In genomic region chr16:27539120-27539519, GRCh38 we compare ENCODE assay signal across 33 cellular contexts. TPM values are rescaled to one million over a fixed set of nuclear protein-coding genes. Genes with fewer than 3 reads are reported as not detected.
DNase-seq lines count a peak whose midpoint lies in the region; ATAC-seq, FAIRE-seq and TF ChIP-seq lines count a peak whose summit lies in the region.
"Had no signal": no experiment of that assay in that cellular context is flagged by ENCODE, and none has a peak within 500 bp of the region (broad histone marks: within the 10 kb centered on the region; RNA-seq: fewer than 3 reads in every experiment).

No MANE protein-coding gene starts in this region.

- H4K5ac ChIP-seq in IMR-90 (ENCODE audit: low read depth, low read length): no peak overlapping the region

- TF ChIP-seq POLR2A in IMR-90 (IDR thresholded peaks at IDR 0.05; ENCODE audit: low read depth, low read length) (no peak), GM12878 (IDR thresholded peaks at IDR 0.05; ENCODE audit: low read depth, low read length) (no peak)

- peak; percentile 49 for FAIRE-seq in GM12878 (lab: Jason Lieb, UNC)
- FAIRE-seq: bronchial epithelial cell, D721Med, islet of Langerhans had no signal

- CTCF ChIA-PET in IMR-90 (lab: Yijun Ruan, JAX): no interaction called here
- CTCF ChIA-PET in GM12878 (lab: Yijun Ruan, JAX): no interaction called here

- no peak overlapping the region for H2BK15ac ChIP-seq in IMR-90 (ENCODE audit: low read depth, low read length)

- H3K9ac ChIP-seq in IMR-90 (ENCODE audit: low read depth, low read length) (no peak overlapping the region), GM12878 (ENCODE audit: control insufficient read depth, insufficient read depth, low read length) (no peak overlapping the region)
- H3K9ac ChIP-seq: KMS-11, SK-N-SH had no signal

- H3K56ac ChIP-seq in IMR-90 (ENCODE audit: extremely low read depth, insufficient read depth, low read length): no peak overlapping the region

- SMC1A ChIA-PET in GM12878 (lab: Charles Lee; ENCODE audit: uncharacterized antibody, unreplicated experiment): no interaction called here

- H3K79me2 ChIP-seq in GM12878 (ENCODE audit: control insufficient read depth, insufficient read depth, low read length): no peaks in the 10 kb centered on the region

- POLR2A ChIA-PET in IMR-90 (lab: Charles Lee; ENCODE audit: unreplicated experiment): no interaction called here
- POLR2A ChIA-PET in GM12878 (lab: Charles Lee): no interaction called here

- no peak for DNase-seq in activated T-cell treated with anti-CD3 and anti-CD28 coated beads, Interleukin-2, amount 50 U/mL, for 72 hours
- DNase-seq in activated T-cell treated with anti-CD3 and anti-CD28 coated beads, Interleukin-2, amount 50 U/mL, for 48 hours: no peak
- DNase-seq in IMR-90 (no peak), GM12878 (ENCODE audit: low read depth, low spot score) (no peak), NCI-H146 treated with DMSO at 0.1 percent for 48 hours (lab: John Stamatoyannopoulos, UW; ENCODE audit: unreplicated experiment) (no peak), LoVo (ENCODE audit: low spot score) (no peak), RKO (ENCODE audit: low spot score) (no peak)
- DNase-seq in natural killer cell treated with Interleukin-12 subunit alpha and Interleukin-12 subunit beta and Interleukin-15 and Interleukin-18, amount 100 ng/mL, for 72 hours (ENCODE audit: low spot score): peak; percentile 81
- DNase-seq: activated CD4-positive, alpha-beta T cell treated with anti-CD3 and anti-CD28 coated beads for 36 hours; activated naive CD4-positive, alpha-beta T cell treated with anti-CD3 and anti-CD28 coated beads, Interleukin-2, amount 50 U/mL, for 16 hours; activated T-cell treated with anti-CD3 and anti-CD28 coated beads, Interleukin-2, amount 50 U/mL, for 24 hours; anterior cingulate cortex; CD4-positive, alpha-beta T cell; colonic mucosa; DND-41; foreskin fibroblast; H7; MM.1S; NCI-H1417; NCI-H2029 treated with DMSO at 0.1 percent for 48 hours; NCI-H2227 treated with DMSO at 0.1 percent for 48 hours; NCI-H526; OCI-M1; SK-N-SH; stomach; T-helper 17 cell had no signal

- no peaks in the 10 kb centered on the region for H3K27me3 Mint-ChIP-seq in activated T-cell treated with anti-CD3 and anti-CD28 coated beads, Interleukin-2, amount 50 U/mL, for 72 hours (ENCODE audit: low read depth)
- no peaks in the 10 kb centered on the region for H3K27me3 Mint-ChIP-seq in natural killer cell treated with Interleukin-12 subunit alpha and Interleukin-12 subunit beta and Interleukin-15 and Interleukin-18, amount 100 ng/mL, for 72 hours
- H3K27me3 Mint-ChIP-seq: activated CD4-positive, alpha-beta T cell treated with anti-CD3 and anti-CD28 coated beads for 36 hours; activated T-cell treated with anti-CD3 and anti-CD28 coated beads, Interleukin-2, amount 50 U/mL, for 24 hours; CD4-positive, alpha-beta T cell; T-helper 17 cell had no signal

- no peak overlapping the region for H3K4ac ChIP-seq in IMR-90 (ENCODE audit: low read depth, low read length)

- BruUV-seq in IMR-90 (replicated peaks; lab: Mats Ljungman, UMichigan): no TSS peak
- BruUV-seq in GM12878 (replicated peaks; lab: Mats Ljungman, UMichigan): no TSS peak

- H4K20me1 ChIP-seq in IMR-90 (ENCODE audit: insufficient read depth, low read length): peaks cover 14% of the 10 kb centered on the region
- H4K20me1 ChIP-seq in GM12878 (ENCODE audit: control insufficient read depth, insufficient read depth): no peaks in the 10 kb centered on the region

- H3K27me3 ChIP-seq in IMR-90 (ENCODE audit: control insufficient read depth, insufficient read depth, low read length) (no peaks in the 10 kb centered on the region), GM12878 (replicated peaks in 1 of 2; ENCODE audit: control insufficient read depth in 2 of 2, insufficient read depth in 2 of 2, low read length in 1 of 2) (no peaks in the 10 kb centered on the region)
- H3K27me3 ChIP-seq: colonic mucosa, right atrium auricular region, stomach had no signal

- H3K4me3 ChIP-seq in IMR-90 (ENCODE audit: insufficient read depth, low read depth, low read length) (no peak overlapping the region), GM12878 (no peak overlapping the region)
- H3K4me3 ChIP-seq: colonic mucosa, right atrium auricular region, smooth muscle cell, stomach had no signal

- H3K4me2 ChIP-seq in IMR-90 (ENCODE audit: low read depth, low read length): no peak overlapping the region
- no peak overlapping the region for H3K4me2 ChIP-seq in GM12878 (ENCODE audit: control insufficient read depth, insufficient read depth)
- H3K4me2 ChIP-seq: KMS-11, SK-N-SH, smooth muscle cell had no signal

- H3K18ac ChIP-seq in IMR-90 (ENCODE audit: low read depth, low read length): no peak overlapping the region

- no peak overlapping the region for H4K91ac ChIP-seq in IMR-90 (ENCODE audit: insufficient read depth, low read depth, low read length)

- peaks cover 11% of the 10 kb centered on the region; the same call in 1 of the 2 replicates for H3K9me1 ChIP-seq in IMR-90 (ENCODE audit: insufficient read depth, low read length)

- in situ Hi-C loops in IMR-90 (cut with MboI; ENCODE audit: low sequenced_read_pairs) (no loop called here), GM12878 (cut with MboI) (no loop called here)

- H2AFZ ChIP-seq in IMR-90 (replicated peaks; ENCODE audit: low read length, poor library complexity) (no peak overlapping the region), GM12878 (ENCODE audit: control insufficient read depth, low read depth, low read length) (no peak overlapping the region)

- intact Hi-C loops in IMR-90 (cut with micrococcal nuclease) (no loop called here), GM12878 (cut with micrococcal nuclease; ENCODE audit: unreplicated experiment) (no loop called here)

- RAD21 ChIA-PET in GM12878 (lab: Charles Lee; ENCODE audit: unreplicated experiment): no interaction called here

- H4K8ac ChIP-seq in IMR-90 (ENCODE audit: low read depth in 2 of 2, low read length in 2 of 2): no peak overlapping the region

- no peak overlapping the region for H3K23ac ChIP-seq in IMR-90 (ENCODE audit: low read depth, low read length)

- no peak overlapping the region for H3K4me3 Mint-ChIP-seq in activated T-cell treated with anti-CD3 and anti-CD28 coated beads, Interleukin-2, amount 50 U/mL, for 72 hours
- H3K4me3 Mint-ChIP-seq in natural killer cell treated with Interleukin-12 subunit alpha and Interleukin-12 subunit beta and Interleukin-15 and Interleukin-18, amount 100 ng/mL, for 72 hours: peak overlapping the region; percentile 83
- H3K4me3 Mint-ChIP-seq: activated CD4-positive, alpha-beta T cell treated with anti-CD3 and anti-CD28 coated beads for 36 hours; activated T-cell treated with anti-CD3 and anti-CD28 coated beads, Interleukin-2, amount 50 U/mL, for 24 hours; CD4-positive, alpha-beta T cell; T-helper 17 cell had no signal

- TF ChIP-seq RAD21 in IMR-90 (IDR thresholded peaks at IDR 0.05; ENCODE audit: low read length) (no peak), GM12878 (IDR thresholded peaks at IDR 0.05; ENCODE audit: insufficient read depth, low read depth, low read length) (no peak)

- no peak overlapping the region for H2BK120ac ChIP-seq in IMR-90 (ENCODE audit: low read depth, low read length)

- no peak overlapping the region for H2AK5ac ChIP-seq in IMR-90 (ENCODE audit: low read depth, low read length)

- peaks cover 9 to 50% of the 10 kb centered on the region in 2 experiments for H3K79me1 ChIP-seq in IMR-90 (ENCODE audit: low read depth in 1 of 2, low read length in 2 of 2)

- peak overlapping the region; percentile 43 for H3K27ac Mint-ChIP-seq in activated T-cell treated with anti-CD3 and anti-CD28 coated beads, Interleukin-2, amount 50 U/mL, for 72 hours
- H3K27ac Mint-ChIP-seq in natural killer cell treated with Interleukin-12 subunit alpha and Interleukin-12 subunit beta and Interleukin-15 and Interleukin-18, amount 100 ng/mL, for 72 hours: peak overlapping the region; percentile 96 to 99
- H3K27ac Mint-ChIP-seq: activated T-cell treated with anti-CD3 and anti-CD28 coated beads, Interleukin-2, amount 50 U/mL, for 24 hours; CD4-positive, alpha-beta T cell had no signal

- no peak overlapping the region for H3K14ac ChIP-seq in IMR-90 (replicated peaks; ENCODE audit: low read depth, low read length)

- peak overlapping the region; percentile 15 for H2AK9ac ChIP-seq in IMR-90 (replicated peaks; ENCODE audit: low read depth, low read length, poor library complexity)

- peak in 1 of 2 donors; percentile 47 for ATAC-seq in activated T-cell treated with anti-CD3 and anti-CD28 coated beads, Interleukin-2, amount 50 U/mL, for 72 hours (replicated peaks in 1 of 2)
- no peak for ATAC-seq in IMR-90 (ENCODE audit: low read depth)
- ATAC-seq in GM12878: peak; percentile 38
- ATAC-seq in natural killer cell treated with Interleukin-12 subunit alpha and Interleukin-12 subunit beta and Interleukin-15 and Interleukin-18, amount 100 ng/mL, for 72 hours: peak; percentile 97
- ATAC-seq: activated CD4-positive, alpha-beta T cell treated with anti-CD3 and anti-CD28 coated beads for 36 hours; esophagus mucosa; T-helper 17 cell had no signal

- dilution Hi-C loops in IMR-90 (cut with HindIII; ENCODE audit: low sequenced_read_pairs, unreplicated experiment): no loop called here

- H3K9me3 Mint-ChIP-seq in activated T-cell treated with anti-CD3 and anti-CD28 coated beads, Interleukin-2, amount 50 U/mL, for 72 hours: peaks cover 0 to 2% of the 10 kb centered on the region in 2 donors
- H3K9me3 Mint-ChIP-seq in natural killer cell treated with Interleukin-12 subunit alpha and Interleukin-12 subunit beta and Interleukin-15 and Interleukin-18, amount 100 ng/mL, for 72 hours: no peaks in the 10 kb centered on the region
- H3K9me3 Mint-ChIP-seq: activated T-cell treated with anti-CD3 and anti-CD28 coated beads, Interleukin-2, amount 50 U/mL, for 24 hours; CD4-positive, alpha-beta T cell had no signal

- H3K9me3 ChIP-seq in IMR-90 (ENCODE audit: control insufficient read depth, insufficient read depth, low read length) (no peaks in the 10 kb centered on the region), GM12878 (replicated peaks; ENCODE audit: control insufficient read depth, insufficient read depth, low read length) (no peaks in the 10 kb centered on the region; the same call in 2 of the 3 replicates)
- H3K9me3 ChIP-seq: colonic mucosa, right atrium auricular region, SK-N-SH, stomach had no signal

- no peak for TF ChIP-seq CTCF in IMR-90 (conservative IDR thresholded peaks at IDR 0.05; ENCODE audit: low read depth, low read length)
- TF ChIP-seq CTCF in GM12878 (IDR thresholded peaks at IDR 0.05 in 2 of 3, conservative IDR thresholded peaks at IDR 0.05 in 1 of 3; ENCODE audit: control insufficient read depth in 2 of 3, extremely low read depth in 1 of 3, insufficient read depth in 1 of 3, low read depth in 3 of 3, low read length in 3 of 3): no peak

- H2BK20ac ChIP-seq in IMR-90 (ENCODE audit: low read depth, low read length): no peak overlapping the region

- no peak overlapping the region for H3K27ac ChIP-seq in IMR-90 (ENCODE audit: insufficient read depth, low read length)
- H3K27ac ChIP-seq in GM12878 (ENCODE audit: control insufficient read depth, insufficient read depth): no peak overlapping the region
- H3K27ac ChIP-seq: colonic mucosa, KMS-11, right atrium auricular region, stomach had no signal

- H3K36me3 ChIP-seq in IMR-90 (ENCODE audit: control insufficient read depth, insufficient read depth, low read length) (peaks cover 69% of the 10 kb centered on the region), GM12878 (ENCODE audit: control insufficient read depth in 2 of 2, insufficient read depth in 2 of 2, low read length in 1 of 2) (peaks cover 12 to 45% of the 10 kb centered on the region in 2 experiments)
- H3K36me3 ChIP-seq: colonic mucosa had no signal

- 100% methylated on average over 1 of the region's 2 CpGs; no CpG with 5 or more reads in 1 of the 2 experiments for WGBS in IMR-90 (ENCODE audit: extremely low coverage in 2 of 2, insufficient read length in 1 of 2), 2 experiments
- 4% methylated on average over 2 of the region's 2 CpGs for WGBS in GM12878 (ENCODE audit: insufficient coverage, insufficient replicate concordance, low lambda C conversion rate, missing lambda C conversion rate)

- H3K36me3 Mint-ChIP-seq in activated T-cell treated with anti-CD3 and anti-CD28 coated beads, Interleukin-2, amount 50 U/mL, for 72 hours (ENCODE audit: insufficient read depth in 2 of 2): peaks cover 11 to 37% of the 10 kb centered on the region in 2 donors
- peaks cover 42% of the 10 kb centered on the region for H3K36me3 Mint-ChIP-seq in natural killer cell treated with Interleukin-12 subunit alpha and Interleukin-12 subunit beta and Interleukin-15 and Interleukin-18, amount 100 ng/mL, for 72 hours

- H3K4me1 ChIP-seq in IMR-90 (ENCODE audit: control insufficient read depth, insufficient read depth, low read length) (no peaks in the 10 kb centered on the region), GM12878 (ENCODE audit: control insufficient read depth, insufficient read depth, low read length) (peaks cover 4% of the 10 kb centered on the region)
- H3K4me1 ChIP-seq: colonic mucosa, right atrium auricular region, stomach had no signal

- H2BK5ac ChIP-seq in IMR-90 (ENCODE audit: low read depth, low read length, poor library complexity, severe bottlenecking): no peak overlapping the region

- TF ChIP-seq EP300 in GM12878 (IDR thresholded peaks at IDR 0.05; ENCODE audit: borderline replicate concordance in 1 of 2, control insufficient read depth in 1 of 2, low read depth in 2 of 2, low read length in 2 of 2): no peak

- H3K4me1 Mint-ChIP-seq in activated T-cell treated with anti-CD3 and anti-CD28 coated beads, Interleukin-2, amount 50 U/mL, for 72 hours (ENCODE audit: low read depth): peaks cover 6% of the 10 kb centered on the region
- H3K4me1 Mint-ChIP-seq in natural killer cell treated with Interleukin-12 subunit alpha and Interleukin-12 subunit beta and Interleukin-15 and Interleukin-18, amount 100 ng/mL, for 72 hours (ENCODE audit: low read depth in 2 of 2): peaks cover 31 to 42% of the 10 kb centered on the region in 2 donors
- H3K4me1 Mint-ChIP-seq: activated CD4-positive, alpha-beta T cell treated with anti-CD3 and anti-CD28 coated beads for 36 hours had no signal

RNA-seq across cellular contexts. Expression of gene GTF3C1, which starts 10.6 kb away (rescaled TPM):
- 10 to 100 TPM; 49.6 to 61.1 TPM for total RNA-seq in activated T-cell treated with anti-CD3 and anti-CD28 coated beads, Interleukin-2, amount 50 U/mL, for 72 hours
- total RNA-seq in IMR-90 (2012; rRNA removed) (62.5 and 68.1 TPM in 2 replicates), GM12878 (2014; rRNA removed) (40.5 and 46.4 TPM in 2 replicates), GM12878 (2014; rRNA removed; fragmentation: Illumina TruSeq; extraction: Trizol) (22.9 and 26.7 TPM in 2 replicates), GM12878 (2021) (54.2 and 60.9 TPM in 2 replicates)
- polyA plus RNA-seq in IMR-90 (2012; rRNA removed) (50.8 and 53.6 TPM in 2 replicates), GM12878 (2011; rRNA removed) (9.8 and 19.0 TPM in 2 replicates), GM12878 (2014; fragmentation: Illumina TruSeq; extraction: Trizol) (18.8 and 38.7 TPM in 2 replicates), GM12878 (2014; fragmentation: Nextera tagmentation; extraction: Ambion mirVana) (1 to 10 TPM in 1 of 2 experiments, under 1 TPM in 1; 0.98 to 5.4 TPM), GM12878 (2014; rRNA removed) (35.2 and 51.9 TPM in 2 replicates), GM12878 (2016; fragmentation: Nextera tagmentation; extraction: Ambion mirVana) (10 to 100 TPM; 33.3 to 35.9 TPM)
- polyA plus RNA-seq in IMR-90 (2012; cell fraction: cytosol; rRNA removed): 43.5 and 56.7 TPM in 2 replicates
- polyA plus RNA-seq in IMR-90 (2012; cell fraction: nucleus; rRNA removed; ENCODE audit: low replicate concordance): 96.1 and 177 TPM in 2 replicates
- 116 and 127 TPM in 2 replicates for total RNA-seq in GM12878 (2013; cell fraction: nucleolus; rRNA removed)
- 14.8 TPM for polyA plus RNA-seq in GM12878 (2011; ENCODE audit: low read depth)
- polyA plus RNA-seq in GM12878 (2011; cell fraction: cytosol; rRNA removed): 28.7 and 33.0 TPM in 2 replicates
- polyA plus RNA-seq in GM12878 (2011; cell fraction: nucleus; rRNA removed): 89.6 and 124 TPM in 2 replicates
- polyA plus RNA-seq in GM12878 (2012): 30.1 and 34.8 TPM in 2 replicates
- 36.5 and 48.5 TPM in 2 replicates for polyA minus RNA-seq in GM12878 (2011; rRNA and poly(A)+ RNA removed)
- 32.9 and 35.9 TPM in 2 replicates for polyA minus RNA-seq in GM12878 (2011; cell fraction: cytosol; rRNA and poly(A)+ RNA removed)
- polyA minus RNA-seq in GM12878 (2011; cell fraction: nucleus; rRNA and poly(A)+ RNA removed): 29.0 and 40.9 TPM in 2 replicates
- total RNA-seq in natural killer cell treated with Interleukin-12 subunit alpha and Interleukin-12 subunit beta and Interleukin-15 and Interleukin-18, amount 100 ng/mL, for 72 hours: 100 to 1,000 TPM; 111 to 128 TPM

RNA-seq across cellular contexts. Expression of gene KATNIP, which starts 10.8 kb away (rescaled TPM):
- total RNA-seq in activated T-cell treated with anti-CD3 and anti-CD28 coated beads, Interleukin-2, amount 50 U/mL, for 72 hours: 10 to 100 TPM; 14.8 to 15.1 TPM
- total RNA-seq in IMR-90 (2012; rRNA removed) (16.7 and 18.9 TPM in 2 replicates), GM12878 (2014; rRNA removed) (8.0 and 8.2 TPM in 2 replicates), GM12878 (2014; rRNA removed; fragmentation: Illumina TruSeq; extraction: Trizol) (8.2 and 9.7 TPM in 2 replicates), GM12878 (2021) (9.7 and 13.8 TPM in 2 replicates)
- polyA plus RNA-seq in IMR-90 (2012; rRNA removed) (17.5 and 18.6 TPM in 2 replicates), GM12878 (2011; rRNA removed) (6.6 and 9.6 TPM in 2 replicates), GM12878 (2014; fragmentation: Illumina TruSeq; extraction: Trizol) (9.7 and 11.4 TPM in 2 replicates), GM12878 (2014; fragmentation: Nextera tagmentation; extraction: Ambion mirVana) (1 to 10 TPM; 1.6 to 2.5 TPM), GM12878 (2014; rRNA removed) (7.2 and 9.0 TPM in 2 replicates), GM12878 (2016; fragmentation: Nextera tagmentation; extraction: Ambion mirVana) (10 to 100 TPM in 1 of 2 experiments, 1 to 10 TPM in 1; 8.6 to 10.7 TPM)
- 10.9 and 13.5 TPM in 2 replicates for polyA plus RNA-seq in IMR-90 (2012; cell fraction: cytosol; rRNA removed)
- polyA plus RNA-seq in IMR-90 (2012; cell fraction: nucleus; rRNA removed; ENCODE audit: low replicate concordance): 62.6 and 75.3 TPM in 2 replicates
- 52.2 and 56.3 TPM in 2 replicates for total RNA-seq in GM12878 (2013; cell fraction: nucleolus; rRNA removed)
- polyA plus RNA-seq in GM12878 (2011; ENCODE audit: low read depth): 3.0 TPM
- 8.3 and 11.1 TPM in 2 replicates for polyA plus RNA-seq in GM12878 (2011; cell fraction: cytosol; rRNA removed)
- 47.8 and 54.0 TPM in 2 replicates for polyA plus RNA-seq in GM12878 (2011; cell fraction: nucleus; rRNA removed)
- 5.5 and 7.5 TPM in 2 replicates for polyA plus RNA-seq in GM12878 (2012)
- polyA minus RNA-seq in GM12878 (2011; rRNA and poly(A)+ RNA removed): 19.4 and 20.6 TPM in 2 replicates
- 2.7 and 4.6 TPM in 2 replicates for polyA minus RNA-seq in GM12878 (2011; cell fraction: cytosol; rRNA and poly(A)+ RNA removed)
- polyA minus RNA-seq in GM12878 (2011; cell fraction: nucleus; rRNA and poly(A)+ RNA removed): 16.0 and 32.2 TPM in 2 replicates
- total RNA-seq in natural killer cell treated with Interleukin-12 subunit alpha and Interleukin-12 subunit beta and Interleukin-15 and Interleukin-18, amount 100 ng/mL, for 72 hours: 10 to 100 TPM; 30.0 to 38.2 TPM
